ENCODE assay signal across 27 cellular contexts in the genomic region with DNA sequence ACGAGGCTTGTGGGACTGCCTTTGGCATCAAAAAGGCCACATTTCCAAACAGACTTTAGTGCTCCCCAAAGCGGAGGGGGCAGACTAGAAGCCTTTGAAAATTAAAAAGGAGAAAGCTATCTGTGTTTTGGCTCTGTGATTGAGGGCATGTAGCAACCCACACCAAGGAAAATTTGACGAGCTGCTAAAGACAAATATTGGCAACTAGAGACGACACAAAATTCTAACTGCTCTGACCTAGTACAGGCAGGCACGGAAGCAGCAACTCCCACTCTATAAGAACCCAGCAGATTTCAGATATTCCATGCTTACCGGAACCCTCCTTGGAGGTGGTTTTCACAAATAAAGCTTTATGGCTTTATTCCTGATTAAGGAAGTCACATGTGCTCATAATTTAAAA.
A peak's percentile ranks its signal among the peaks of the same experiment; 100 is the strongest.
DNase-seq lines count a peak whose midpoint lies in the region; ATAC-seq, FAIRE-seq and TF ChIP-seq lines count a peak whose summit lies in the region.
"Had no signal": no experiment of that assay in that cellular context is flagged by ENCODE, and none has a peak within 500 bp of the region (broad histone marks: within the 10 kb centered on the region; RNA-seq: fewer than 3 reads in every experiment).

No MANE protein-coding gene starts in this region.

- in situ Hi-C loops in HepG2 (cut with HindIII; ENCODE audit: extremely low pct_ligation_motif_present, low pct_unique_long_range_greater_than_20kb): no loop called here

- H3K36me3 ChIP-seq in right lobe of liver (no peaks in the 10 kb centered on the region), HepG2 (replicated peaks in 1 of 2; ENCODE audit: control insufficient read depth in 1 of 2, insufficient read depth in 2 of 2, low read length in 2 of 2) (peaks cover 16 to 51% of the 10 kb centered on the region in 2 experiments), left ventricle myocardium inferior (no peaks in the 10 kb centered on the region)
- H3K36me3 ChIP-seq in naive thymus-derived CD4-positive, alpha-beta T cell (ENCODE audit: control insufficient read depth in 2 of 3, insufficient read depth in 3 of 3, low read length in 3 of 3): no peaks in the 10 kb centered on the region

- BruUV-seq in HepG2 (replicated peaks; lab: Mats Ljungman, UMichigan): no TSS peak

- no peak overlapping the region for H3K27ac Mint-ChIP-seq in activated naive CD4-positive, alpha-beta T cell treated with anti-CD3 and anti-CD28 coated beads, Interleukin-2, amount 10 ng/mL, durations not matched to agents 7 days and 5 days
- no peak overlapping the region for H3K27ac Mint-ChIP-seq in naive thymus-derived CD4-positive, alpha-beta T cell
- no peak overlapping the region for H3K27ac Mint-ChIP-seq in activated CD4-positive, alpha-beta T cell treated with anti-CD3 and anti-CD28 coated beads for 36 hours
- H3K27ac Mint-ChIP-seq: activated CD4-positive, alpha-beta T cell treated with anti-CD3 and anti-CD28 coated beads, Interleukin-2, amount 10 ng/mL, durations not matched to agents 24 days and 14 days; activated naive CD8-positive, alpha-beta T cell treated with anti-CD3 and anti-CD28 coated beads, Interleukin-2, amount 10 ng/mL, durations not matched to agents 7 days and 5 days; HFFc6; T-cell had no signal

- no peak for FAIRE-seq in HepG2 (lab: Jason Lieb, UNC)
- FAIRE-seq: A549, GM12892, HTR-8/SVneo, TTC549 had no signal

- no peak for TF ChIP-seq RAD21 in HepG2 (CRISPR knock-in tag; IDR thresholded peaks at IDR 0.05)

- H3K4me1 ChIP-seq in right lobe of liver (peaks cover 0 to 10% (median 4%) of the 10 kb centered on the region in 4 donors), HepG2 (ENCODE audit: insufficient read depth, low read length) (no peaks in the 10 kb centered on the region), left ventricle myocardium inferior (peaks cover 16% of the 10 kb centered on the region)
- H3K4me1 ChIP-seq in naive thymus-derived CD4-positive, alpha-beta T cell (ENCODE audit: control insufficient read depth in 2 of 2, insufficient read depth in 2 of 2, low read length in 2 of 2): no peaks in the 10 kb centered on the region
- H3K4me1 ChIP-seq: A549 had no signal

- TF ChIP-seq CTCF in right lobe of liver (IDR thresholded peaks at IDR 0.05) (no peak), HepG2 (CRISPR knock-in tag; IDR thresholded peaks at IDR 0.05) (no peak), left ventricle myocardium inferior (IDR thresholded peaks at IDR 0.05; ENCODE audit: borderline replicate concordance) (no peak)

- H3K27me3 Mint-ChIP-seq in activated naive CD4-positive, alpha-beta T cell treated with anti-CD3 and anti-CD28 coated beads, Interleukin-2, amount 10 ng/mL, durations not matched to agents 7 days and 5 days: no peaks in the 10 kb centered on the region
- H3K27me3 Mint-ChIP-seq in naive thymus-derived CD4-positive, alpha-beta T cell: no peaks in the 10 kb centered on the region
- H3K27me3 Mint-ChIP-seq in activated CD4-positive, alpha-beta T cell treated with anti-CD3 and anti-CD28 coated beads for 36 hours: no peaks in the 10 kb centered on the region
- H3K27me3 Mint-ChIP-seq: activated CD4-positive, alpha-beta T cell treated with anti-CD3 and anti-CD28 coated beads, Interleukin-2, amount 10 ng/mL, durations not matched to agents 24 days and 14 days; activated naive CD8-positive, alpha-beta T cell treated with anti-CD3 and anti-CD28 coated beads, Interleukin-2, amount 10 ng/mL, durations not matched to agents 7 days and 5 days; brain; natural killer cell treated with Interleukin-12 subunit alpha and Interleukin-12 subunit beta and Interleukin-15 and Interleukin-18, amount 100 ng/mL, for 72 hours; T-cell had no signal

- no peaks in the 10 kb centered on the region for H3K9me3 Mint-ChIP-seq in activated naive CD4-positive, alpha-beta T cell treated with anti-CD3 and anti-CD28 coated beads, Interleukin-2, amount 10 ng/mL, durations not matched to agents 7 days and 5 days
- H3K9me3 Mint-ChIP-seq in naive thymus-derived CD4-positive, alpha-beta T cell: peaks cover 0 to 1% (median 0%) of the 10 kb centered on the region in 11 donors
- no peaks in the 10 kb centered on the region for H3K9me3 Mint-ChIP-seq in activated CD4-positive, alpha-beta T cell treated with anti-CD3 and anti-CD28 coated beads for 36 hours (ENCODE audit: low read depth)
- H3K9me3 Mint-ChIP-seq: activated CD4-positive, alpha-beta T cell treated with anti-CD3 and anti-CD28 coated beads, Interleukin-2, amount 10 ng/mL, durations not matched to agents 24 days and 14 days; activated naive CD8-positive, alpha-beta T cell treated with anti-CD3 and anti-CD28 coated beads, Interleukin-2, amount 10 ng/mL, durations not matched to agents 7 days and 5 days; brain; HFFc6; natural killer cell treated with Interleukin-12 subunit alpha and Interleukin-12 subunit beta and Interleukin-15 and Interleukin-18, amount 100 ng/mL, for 72 hours; T-cell had no signal

- no peak for DNase-seq in right lobe of liver
- no peak for DNase-seq in HepG2 (ENCODE audit: low spot score)
- DNase-seq in left ventricle myocardium inferior: no peak
- no peak for DNase-seq in sciatic nerve (ENCODE audit: low spot score)
- DNase-seq in activated naive CD4-positive, alpha-beta T cell treated with anti-CD3 and anti-CD28 coated beads, Interleukin-2, amount 10 ng/mL, durations not matched to agents 7 days and 5 days: no peak
- no peak for DNase-seq in naive thymus-derived CD4-positive, alpha-beta T cell
- no peak for DNase-seq in activated CD4-positive, alpha-beta T cell treated with anti-CD3 and anti-CD28 coated beads for 36 hours
- DNase-seq in activated CD4-positive, alpha-beta T cell treated with anti-CD3 and anti-CD28 coated beads, Interleukin-2, amount 50 U/mL, for 1 hour: no peak
- DNase-seq: activated CD4-positive, alpha-beta T cell treated with anti-CD3 and anti-CD28 coated beads, Interleukin-2, amount 10 ng/mL, durations not matched to agents 24 days and 14 days; activated naive CD8-positive, alpha-beta T cell treated with anti-CD3 and anti-CD28 coated beads, Interleukin-2, amount 10 ng/mL, durations not matched to agents 7 days and 5 days; COR-L47; cortex of kidney; HFFc6; NCI-H1930; NCI-H345; NCI-H774; PC-9; stimulated activated CD4-positive, alpha-beta T cell treated with anti-CD3 and anti-CD28 coated beads, Interleukin-2, amount 100 ng/mL, for 24 hours; stimulated activated naive CD4-positive, alpha-beta T cell; T-cell had no signal

- H3K4me3 Mint-ChIP-seq in activated naive CD4-positive, alpha-beta T cell treated with anti-CD3 and anti-CD28 coated beads, Interleukin-2, amount 10 ng/mL, durations not matched to agents 7 days and 5 days: no peak overlapping the region
- no peak overlapping the region for H3K4me3 Mint-ChIP-seq in naive thymus-derived CD4-positive, alpha-beta T cell
- no peak overlapping the region for H3K4me3 Mint-ChIP-seq in activated CD4-positive, alpha-beta T cell treated with anti-CD3 and anti-CD28 coated beads for 36 hours
- H3K4me3 Mint-ChIP-seq: activated CD4-positive, alpha-beta T cell treated with anti-CD3 and anti-CD28 coated beads, Interleukin-2, amount 10 ng/mL, durations not matched to agents 24 days and 14 days; activated naive CD8-positive, alpha-beta T cell treated with anti-CD3 and anti-CD28 coated beads, Interleukin-2, amount 10 ng/mL, durations not matched to agents 7 days and 5 days; brain; HFFc6; natural killer cell treated with Interleukin-12 subunit alpha and Interleukin-12 subunit beta and Interleukin-15 and Interleukin-18, amount 100 ng/mL, for 72 hours; T-cell had no signal

- H4K20me1 ChIP-seq in HepG2 (ENCODE audit: insufficient read depth, low read length): no peaks in the 10 kb centered on the region

- H3K79me2 ChIP-seq in HepG2 (ENCODE audit: insufficient read depth, low read length): no peaks in the 10 kb centered on the region

- TF ChIP-seq POLR2A in right lobe of liver (IDR thresholded peaks at IDR 0.05) (no peak), HepG2 (IDR thresholded peaks at IDR 0.05; ENCODE audit: insufficient read depth in 1 of 2, low read depth in 2 of 2, low read length in 2 of 2) (no peak)

- H3K4me1 Mint-ChIP-seq in activated naive CD4-positive, alpha-beta T cell treated with anti-CD3 and anti-CD28 coated beads, Interleukin-2, amount 10 ng/mL, durations not matched to agents 7 days and 5 days: no peaks in the 10 kb centered on the region
- H3K4me1 Mint-ChIP-seq in naive thymus-derived CD4-positive, alpha-beta T cell: peaks cover 0 to 7% (median 0%) of the 10 kb centered on the region in 7 donors
- no peaks in the 10 kb centered on the region for H3K4me1 Mint-ChIP-seq in activated CD4-positive, alpha-beta T cell treated with anti-CD3 and anti-CD28 coated beads for 36 hours
- H3K4me1 Mint-ChIP-seq: activated CD4-positive, alpha-beta T cell treated with anti-CD3 and anti-CD28 coated beads, Interleukin-2, amount 10 ng/mL, durations not matched to agents 24 days and 14 days; activated naive CD8-positive, alpha-beta T cell treated with anti-CD3 and anti-CD28 coated beads, Interleukin-2, amount 10 ng/mL, durations not matched to agents 7 days and 5 days; T-cell had no signal

- H3K9ac ChIP-seq in HepG2 (ENCODE audit: insufficient read depth, low read depth, low read length): no peak overlapping the region

- TF ChIP-seq EP300 in HepG2 (IDR thresholded peaks at IDR 0.05; ENCODE audit: low read depth in 2 of 2, low read length in 2 of 2): no peak
- TF ChIP-seq EP300 in HepG2 (CRISPR knock-in tag; IDR thresholded peaks at IDR 0.05; ENCODE audit: borderline replicate concordance): no peak

- 57% methylated on average over 5 of the region's 6 CpGs for WGBS in right lobe of liver (ENCODE audit: insufficient coverage, low coverage, low lambda C conversion rate, missing lambda C conversion rate)
- WGBS in HepG2 (ENCODE audit: low lambda C conversion rate): 96% methylated on average over 6 of the region's 6 CpGs

- CTCF ChIA-PET in HepG2 (lab: Yijun Ruan, JAX; ENCODE audit: low intra/inter-chr PET ratio, low total read pairs): no interaction called here
- CTCF ChIA-PET in activated naive CD4-positive, alpha-beta T cell treated with anti-CD3 and anti-CD28 coated beads, Interleukin-2, amount 10 ng/mL, durations not matched to agents 7 days and 5 days (lab: Charles Lee): no interaction called here
- CTCF ChIA-PET in naive thymus-derived CD4-positive, alpha-beta T cell (lab: Charles Lee): no interaction called here
- CTCF ChIA-PET in activated CD4-positive, alpha-beta T cell treated with anti-CD3 and anti-CD28 coated beads for 36 hours (lab: Charles Lee): no interaction called here

- H3K27ac ChIP-seq in right lobe of liver (peak overlapping the region in 1 of 3 donors; percentile 26), HepG2 (ENCODE audit: extremely low read length, insufficient read depth, low read length) (no peak overlapping the region), left ventricle myocardium inferior (replicated peaks) (peak overlapping the region; percentile 31)
- no peak overlapping the region for H3K27ac ChIP-seq in naive thymus-derived CD4-positive, alpha-beta T cell (ENCODE audit: low read depth, low read length)
- H3K27ac ChIP-seq: A549, PC-9 had no signal

- H3K4me2 ChIP-seq in HepG2 (ENCODE audit: low read depth, low read length): no peak overlapping the region
- H3K4me2 ChIP-seq: A549, PC-9 had no signal

- H3K4me3 ChIP-seq in right lobe of liver (no peak overlapping the region), HepG2 (replicated peaks in 1 of 3; ENCODE audit: insufficient read depth in 1 of 3, low read depth in 2 of 3, low read length in 3 of 3) (no peak overlapping the region), left ventricle myocardium inferior (no peak overlapping the region)
- no peak overlapping the region for H3K4me3 ChIP-seq in naive thymus-derived CD4-positive, alpha-beta T cell (ENCODE audit: low read length)
- H3K4me3 ChIP-seq: A549, PC-9, skin epidermis had no signal

- H3K36me3 Mint-ChIP-seq in activated naive CD4-positive, alpha-beta T cell treated with anti-CD3 and anti-CD28 coated beads, Interleukin-2, amount 10 ng/mL, durations not matched to agents 7 days and 5 days: no peaks in the 10 kb centered on the region
- peaks cover 0 to 49% (median 23%) of the 10 kb centered on the region in 5 donors for H3K36me3 Mint-ChIP-seq in naive thymus-derived CD4-positive, alpha-beta T cell
- H3K36me3 Mint-ChIP-seq in activated CD4-positive, alpha-beta T cell treated with anti-CD3 and anti-CD28 coated beads for 36 hours (ENCODE audit: low read depth): peaks cover 6% of the 10 kb centered on the region
- H3K36me3 Mint-ChIP-seq: brain had no signal

- POLR2A ChIA-PET in HepG2 (lab: Yijun Ruan, JAX): no interaction called here
- POLR2A ChIA-PET in naive thymus-derived CD4-positive, alpha-beta T cell (lab: Charles Lee): no interaction called here
- POLR2A ChIA-PET in activated CD4-positive, alpha-beta T cell treated with anti-CD3 and anti-CD28 coated beads for 36 hours (lab: Charles Lee): no interaction called here

- ATAC-seq in right lobe of liver (peak in 3 of 4 donors; percentile 22 to 68 (median 33)), HepG2 (no peak), sciatic nerve (peak; percentile 81)
- ATAC-seq in naive thymus-derived CD4-positive, alpha-beta T cell: no peak
- ATAC-seq in activated CD4-positive, alpha-beta T cell treated with anti-CD3 and anti-CD28 coated beads for 36 hours: no peak
- ATAC-seq: A549; natural killer cell treated with Interleukin-12 subunit alpha and Interleukin-12 subunit beta and Interleukin-15 and Interleukin-18, amount 100 ng/mL, for 72 hours; T-cell had no signal

- no peak overlapping the region for H2AFZ ChIP-seq in HepG2 (ENCODE audit: low read length)
- H2AFZ ChIP-seq: PC-9 had no signal

- intact Hi-C loops in right lobe of liver (cut with DNase I): no loop called here
- intact Hi-C loops in HepG2 (cut with micrococcal nuclease; ENCODE audit: unreplicated experiment): no loop called here
- intact Hi-C loops in left ventricle myocardium inferior (cut with micrococcal nuclease): no loop called here
- intact Hi-C loops in sciatic nerve (cut with DNase I): no loop called here
- intact Hi-C loops in naive thymus-derived CD4-positive, alpha-beta T cell (cut with micrococcal nuclease): no loop called here
- intact Hi-C loops in activated CD4-positive, alpha-beta T cell treated with anti-CD3 and anti-CD28 coated beads for 36 hours (cut with DNase I, micrococcal nuclease): no loop called here

- H3K27me3 ChIP-seq in right lobe of liver: no peaks in the 10 kb centered on the region
- no peaks in the 10 kb centered on the region for H3K27me3 ChIP-seq in HepG2 (ENCODE audit: control insufficient read depth in 1 of 2, insufficient read depth in 2 of 2, low read length in 2 of 2)
- no peaks in the 10 kb centered on the region for H3K27me3 ChIP-seq in left ventricle myocardium inferior (ENCODE audit: low read depth)
- no peaks in the 10 kb centered on the region for H3K27me3 ChIP-seq in naive thymus-derived CD4-positive, alpha-beta T cell (ENCODE audit: control insufficient read depth in 2 of 2, insufficient read depth in 2 of 2, low read length in 2 of 2)

- no peaks in the 10 kb centered on the region for H3K9me3 ChIP-seq in right lobe of liver
- no peaks in the 10 kb centered on the region for H3K9me3 ChIP-seq in HepG2 (ENCODE audit: low read length)
- peaks cover 7% of the 10 kb centered on the region for H3K9me3 ChIP-seq in left ventricle myocardium inferior (replicated peaks)
- no peaks in the 10 kb centered on the region for H3K9me3 ChIP-seq in naive thymus-derived CD4-positive, alpha-beta T cell (ENCODE audit: control insufficient read depth in 2 of 3, low read length in 3 of 3)
- H3K9me3 ChIP-seq: A549 had no signal

Comparison
In these comparisons a context has a peak if more than half of its experiments do, and no peak if none do; other contexts are left out.
1. ATAC-seq: peak in right lobe of liver (3 of 4) and sciatic nerve (single experiment); none in HepG2 (single experiment), naive thymus-derived CD4-positive, alpha-beta T cell (single experiment) and activated CD4-positive, alpha-beta T cell treated with anti-CD3 and anti-CD28 coated beads for 36 hours (single experiment).